21 cellular contexts compared by ENCODE assay signal in the genomic region with DNA sequence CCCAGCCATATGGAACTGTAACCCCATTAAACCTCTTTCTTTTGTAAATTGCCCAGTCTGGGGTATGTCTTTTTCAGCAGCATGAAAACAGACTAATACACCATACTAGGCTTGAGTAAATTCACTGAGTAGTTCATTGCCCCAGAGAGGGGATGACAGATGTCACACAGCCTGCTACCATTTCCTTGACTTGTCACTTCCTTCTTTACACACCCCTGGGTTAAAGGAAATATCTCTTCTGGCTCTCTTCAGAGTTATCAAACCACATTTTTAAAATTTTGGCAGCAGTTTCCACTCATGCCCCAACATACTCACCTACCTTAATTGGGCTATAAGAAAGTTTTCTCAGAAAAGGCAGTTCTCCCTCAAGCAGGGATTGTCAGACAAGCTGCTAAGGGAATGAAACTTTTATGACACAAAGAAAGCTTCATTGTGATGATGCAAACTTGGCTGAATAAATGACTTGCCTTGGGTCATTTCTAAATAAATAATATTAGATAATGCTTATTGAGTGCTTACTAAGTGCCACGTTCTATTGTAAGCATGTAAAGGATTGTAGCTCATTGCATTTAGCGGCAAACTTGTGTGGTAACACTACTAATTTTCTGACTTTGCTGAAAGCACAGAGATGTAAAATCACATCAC.
"Had no signal": no experiment of that assay in that cellular context is flagged by ENCODE, and none has a peak within 500 bp of the region (broad histone marks: within the 10 kb centered on the region; RNA-seq: fewer than 3 reads in every experiment).

No MANE protein-coding gene starts in this region.

- H3K36me3 ChIP-seq: brain microvascular endothelial cell, gastrocnemius medialis, SJSA1, upper lobe of right lung had no signal

- H3K4me1 ChIP-seq: gastrocnemius medialis, SJSA1, upper lobe of right lung had no signal

- H3K36me3 Mint-ChIP-seq: activated naive CD8-positive, alpha-beta T cell treated with anti-CD3 and anti-CD28 coated beads for 36 hours; natural killer cell had no signal

- H3K9me3 Mint-ChIP-seq: activated naive CD8-positive, alpha-beta T cell treated with anti-CD3 and anti-CD28 coated beads for 36 hours; activated T-cell treated with anti-CD3 and anti-CD28 coated beads, Interleukin-2, amount 50 U/mL, for 24 hours; T-helper 2 cell treated with Interferon-gamma antibody and Interleukin-4, amounts not matched to agents 5 μg/mL and 100 μg/mL, for 36 hours had no signal

- ATAC-seq: gastrocnemius medialis, natural killer cell, upper lobe of right lung had no signal

- H3K27ac Mint-ChIP-seq: activated naive CD8-positive, alpha-beta T cell treated with anti-CD3 and anti-CD28 coated beads for 36 hours; activated T-cell treated with anti-CD3 and anti-CD28 coated beads, Interleukin-2, amount 50 U/mL, for 24 hours; natural killer cell; T-helper 2 cell treated with Interferon-gamma antibody and Interleukin-4, amounts not matched to agents 5 μg/mL and 100 μg/mL, for 36 hours had no signal

- H3K4me3 ChIP-seq: gastrocnemius medialis, SJSA1, skin epidermis, upper lobe of right lung had no signal

- H3K9me3 ChIP-seq: gastrocnemius medialis, SJSA1, upper lobe of right lung had no signal

- H3K4me3 Mint-ChIP-seq: activated naive CD8-positive, alpha-beta T cell treated with anti-CD3 and anti-CD28 coated beads for 36 hours; activated T-cell treated with anti-CD3 and anti-CD28 coated beads, Interleukin-2, amount 50 U/mL, for 24 hours; natural killer cell; T-helper 2 cell treated with Interferon-gamma antibody and Interleukin-4, amounts not matched to agents 5 μg/mL and 100 μg/mL, for 36 hours had no signal

- H3K27me3 Mint-ChIP-seq: activated naive CD8-positive, alpha-beta T cell treated with anti-CD3 and anti-CD28 coated beads for 36 hours; activated T-cell treated with anti-CD3 and anti-CD28 coated beads, Interleukin-2, amount 50 U/mL, for 24 hours had no signal

- DNase-seq: activated CD4-positive, alpha-beta T cell treated with anti-CD3 and anti-CD28 coated beads, Interleukin-2, amount 50 U/mL, for 48 hours; activated CD4-positive, CD25-positive, alpha-beta regulatory T cell treated with anti-CD3 and anti-CD28 coated beads, Interleukin-2, amount 50 U/mL, for 72 hours; activated gamma-delta T cell; activated naive CD8-positive, alpha-beta T cell treated with anti-CD3 and anti-CD28 coated beads for 36 hours; activated T-cell treated with anti-CD3 and anti-CD28 coated beads, Interleukin-2, amount 50 U/mL, for 24 hours; anterior cingulate cortex; brain microvascular endothelial cell; cortex of kidney; effector CD4-positive, alpha-beta T cell; gastrocnemius medialis; mesenchymal stem cell; natural killer cell; nucleus accumbens; stimulated activated CD4-positive, alpha-beta T cell treated with anti-CD3 and anti-CD28 coated beads, Interleukin-15, amount 100 ng/mL, for 24 hours; stimulated activated CD4-positive, alpha-beta T cell treated with anti-CD3 and anti-CD28 coated beads, Interleukin-4, amount 100 ng/mL, for 1 hour; stimulated activated naive CD4-positive, alpha-beta T cell treated with Interleukin-2 at 50 U/mL for 16 hours; SW 1271; upper lobe of right lung had no signal

- H3K4me1 Mint-ChIP-seq: natural killer cell had no signal
